ENCODE assay signal across 15 cellular contexts in genomic region chr16:59719121-59719520, GRCh38.
"Had no signal": no experiment of that assay in that cellular context is flagged by ENCODE, and none has a peak within 500 bp of the region (broad histone marks: within the 10 kb centered on the region; RNA-seq: fewer than 3 reads in every experiment).

No MANE protein-coding gene starts in this region.

- DNase-seq: activated B cell treated with CpG ODN at 0.5 μM for 24 hours; activated CD4-positive, alpha-beta T cell treated with anti-CD3 and anti-CD28 coated beads for 36 hours; activated CD4-positive, alpha-beta T cell treated with anti-CD3 and anti-CD28 coated beads, Interleukin-2, amount 50 U/mL, for 48 hours; activated CD8-positive, alpha-beta memory T cell treated with anti-CD3 and anti-CD28 coated beads, Interleukin-2, amount 50 U/mL, for 48 hours; activated naive CD4-positive, alpha-beta T cell; activated T-cell treated with anti-CD3 and anti-CD28 coated beads, Interleukin-2, amount 50 U/mL, for 4 hours; cerebellar nuclear complex; heart left ventricle; midbrain; natural killer cell; retina; T-helper 17 cell; tibial artery had no signal

- H3K4me3 ChIP-seq: coronary artery, heart left ventricle, tibial artery had no signal

- H3K27ac ChIP-seq: coronary artery, epithelial cell of prostate, heart left ventricle, tibial artery had no signal

- H3K36me3 ChIP-seq: heart left ventricle, tibial artery had no signal

- H3K4me1 ChIP-seq: heart left ventricle, tibial artery had no signal

- H3K27me3 ChIP-seq: heart left ventricle, tibial artery had no signal

- H3K9me3 ChIP-seq: heart left ventricle, tibial artery had no signal

- ATAC-seq: activated CD4-positive, alpha-beta T cell treated with anti-CD3 and anti-CD28 coated beads for 36 hours; activated T-cell treated with anti-CD3 and anti-CD28 coated beads, Interleukin-2, amount 50 U/mL, for 4 hours; heart left ventricle; natural killer cell; T-helper 17 cell had no signal
